In genomic region chrX:96407501-96407900, GRCh38 we compare ENCODE assay signal across 11 cellular contexts.
DNase-seq lines count a peak whose midpoint lies in the region; ATAC-seq, FAIRE-seq and TF ChIP-seq lines count a peak whose summit lies in the region.
"Had no signal": no experiment of that assay in that cellular context is flagged by ENCODE, and none has a peak within 500 bp of the region (broad histone marks: within the 10 kb centered on the region; RNA-seq: fewer than 3 reads in every experiment).

No MANE protein-coding gene starts in this region.

- no peaks in the 10 kb centered on the region for H3K4me1 ChIP-seq in astrocyte (ENCODE audit: insufficient read depth, low read length)
- H3K4me1 ChIP-seq in subcutaneous abdominal adipose tissue (ENCODE audit: control insufficient read depth in 5 of 5, insufficient read depth in 5 of 5, low read length in 5 of 5) = peaks cover 0 to 10% (median 7%) of the 10 kb centered on the region in 5 donors

- TF ChIP-seq CTCF in astrocyte (IDR thresholded peaks at IDR 0.05; ENCODE audit: insufficient read depth, low read depth, low read length) = no peak

- H3K9ac ChIP-seq in astrocyte (ENCODE audit: low read length) (no peak overlapping the region), subcutaneous abdominal adipose tissue (ENCODE audit: low read length in 5 of 5) (no peak overlapping the region)

- H3K4me3 ChIP-seq in astrocyte (ENCODE audit: insufficient read depth, low read depth, low read length) = no peak overlapping the region
- H3K4me3 ChIP-seq in subcutaneous abdominal adipose tissue (ENCODE audit: low read depth in 1 of 5, low read length in 5 of 5) = no peak overlapping the region

- H3K9me3 Mint-ChIP-seq in astrocyte (ENCODE audit: unreplicated experiment) = no peaks in the 10 kb centered on the region
- H3K9me3 Mint-ChIP-seq: T-cell had no signal

- no peaks in the 10 kb centered on the region for H3K79me2 ChIP-seq in astrocyte (ENCODE audit: insufficient read depth, low read length)

- no peak overlapping the region for H3K4me2 ChIP-seq in astrocyte (ENCODE audit: low read length)

- H3K27ac Mint-ChIP-seq in astrocyte (ENCODE audit: unreplicated experiment) = no peak overlapping the region
- H3K27ac Mint-ChIP-seq: T-cell had no signal

- H3K36me3 ChIP-seq in astrocyte (ENCODE audit: insufficient read depth, low read length) = no peaks in the 10 kb centered on the region
- no peaks in the 10 kb centered on the region for H3K36me3 ChIP-seq in subcutaneous abdominal adipose tissue (ENCODE audit: control insufficient read depth in 5 of 5, insufficient read depth in 5 of 5, low read length in 5 of 5)

- no peaks in the 10 kb centered on the region for H3K27me3 ChIP-seq in astrocyte (ENCODE audit: insufficient read depth, low read length)
- H3K27me3 ChIP-seq in subcutaneous abdominal adipose tissue (ENCODE audit: control insufficient read depth in 5 of 5, insufficient read depth in 4 of 5, low read length in 5 of 5) = no peaks in the 10 kb centered on the region

- no peak overlapping the region for H3K27ac ChIP-seq in astrocyte (ENCODE audit: low read depth, low read length)
- peak overlapping the region; percentile 51 for H3K27ac ChIP-seq in subcutaneous abdominal adipose tissue (ENCODE audit: low read depth, low read length)

- peak; percentile 39 for DNase-seq in GM04503 (ENCODE audit: low read depth)
- peak; percentile 35 for DNase-seq in astrocyte (ENCODE audit: low read depth)
- DNase-seq in activated naive CD4-positive, alpha-beta T cell (lab: John Stamatoyannopoulos, UW) = no peak
- no peak for DNase-seq in T-helper 1 cell
- DNase-seq: GDM1, NCI-H345, T-cell had no signal

- H3K4me1 Mint-ChIP-seq in astrocyte (ENCODE audit: low read depth, unreplicated experiment) = peaks cover 3% of the 10 kb centered on the region
- H3K4me1 Mint-ChIP-seq: T-cell had no signal

- H3K36me3 Mint-ChIP-seq in astrocyte (ENCODE audit: low read depth, unreplicated experiment) = no peaks in the 10 kb centered on the region
- H3K36me3 Mint-ChIP-seq: T-cell had no signal

- no peak for FAIRE-seq in astrocyte (lab: Jason Lieb, UNC)
- FAIRE-seq in islet of Langerhans (lab: Jason Lieb, UNC) = peak; percentile 92

- no peak overlapping the region for H3K4me3 Mint-ChIP-seq in astrocyte (ENCODE audit: unreplicated experiment)
- H3K4me3 Mint-ChIP-seq: T-cell had no signal

- H2AFZ ChIP-seq in astrocyte (ENCODE audit: low read depth, low read length) = no peak overlapping the region

- no peaks in the 10 kb centered on the region for H3K27me3 Mint-ChIP-seq in astrocyte (ENCODE audit: low read depth, unreplicated experiment)

- ATAC-seq in GM19023 (IDR thresholded peaks at IDR 0.05; ENCODE audit: unreplicated experiment) (no peak), HG02852 (IDR thresholded peaks at IDR 0.05; ENCODE audit: unreplicated experiment) (no peak)
- ATAC-seq: T-cell had no signal

- no peaks in the 10 kb centered on the region for H3K9me3 ChIP-seq in astrocyte (ENCODE audit: insufficient read depth, low read depth, low read length)
- no peaks in the 10 kb centered on the region for H3K9me3 ChIP-seq in subcutaneous abdominal adipose tissue (ENCODE audit: control insufficient read depth in 5 of 5, low read length in 5 of 5)

- no peaks in the 10 kb centered on the region for H4K20me1 ChIP-seq in astrocyte (ENCODE audit: insufficient read depth, low read length)

Comparison
In these comparisons a context has a peak if more than half of its experiments do, and no peak if none do; other contexts are left out.
1. DNase-seq: peak in GM04503 (single experiment) and astrocyte (single experiment); none in activated naive CD4-positive, alpha-beta T cell (0 of 4) and T-helper 1 cell (0 of 5).